ENCODE assay signal across 1 cellular context in the genomic region with DNA sequence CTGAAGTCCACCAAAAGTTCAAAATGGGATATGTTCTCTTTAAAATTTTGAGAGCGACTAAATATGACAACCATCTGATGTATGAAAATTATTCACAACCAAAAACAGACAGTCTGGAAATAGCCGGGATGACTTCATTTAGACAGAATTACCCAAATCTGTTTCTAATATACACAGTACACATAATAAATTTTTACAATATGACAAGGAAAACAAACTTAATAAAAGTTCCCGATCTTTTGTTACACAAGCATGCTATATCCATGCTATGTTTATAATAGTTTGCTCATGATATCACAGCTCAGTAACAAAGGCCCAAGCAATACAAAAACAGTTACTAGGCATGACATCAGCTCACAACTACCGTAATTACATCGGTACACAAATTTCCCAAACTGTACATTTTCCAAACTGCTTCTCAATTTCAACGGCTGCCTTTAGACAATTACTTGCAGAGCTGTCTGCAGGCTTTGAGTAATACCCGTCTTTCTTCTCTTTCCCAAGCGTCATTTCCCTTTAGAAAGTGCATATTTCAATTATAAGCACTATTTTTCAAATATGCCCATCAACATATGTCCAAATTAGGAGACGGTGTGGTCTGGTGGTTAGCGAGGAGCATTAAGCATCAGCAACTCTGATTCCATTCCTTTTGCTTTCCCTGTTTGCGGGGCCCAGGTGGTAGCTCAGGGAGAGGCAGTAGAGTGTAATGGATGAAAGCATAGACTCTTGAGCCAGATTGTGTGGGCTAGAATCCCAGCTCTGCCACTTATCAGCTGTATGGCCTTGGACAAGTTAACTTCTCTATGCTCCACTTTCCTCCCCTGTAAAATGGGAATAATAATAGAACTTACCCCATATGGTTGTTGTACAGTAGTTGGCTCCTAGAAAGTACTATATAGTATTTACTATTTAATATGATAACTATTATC.
TF ChIP-seq lines count a peak whose summit lies in the region.

No MANE protein-coding gene starts in this region.

TF ChIP-seq in HEK293, 187 proteins besides CTCF, POLR2A, EP300 and RAD21 (continued from another document and continues in another):
- TF ChIP-seq ZNF785 (tag by site-specific recombination; IDR thresholded peaks at IDR 0.05) = no peak
- peak; percentile 83 for TF ChIP-seq ZNF2 (tag by site-specific recombination; IDR thresholded peaks at IDR 0.05)
- TF ChIP-seq ZNF146 (tag by site-specific recombination; IDR thresholded peaks at IDR 0.05) = peak; percentile 38
- TF ChIP-seq OSR2 (tag by site-specific recombination; IDR thresholded peaks at IDR 0.05) = peak; percentile 92
- no peak for TF ChIP-seq ZNF214 (tag by site-specific recombination; IDR thresholded peaks at IDR 0.05; ENCODE audit: borderline replicate concordance)
- peak; percentile 92 for TF ChIP-seq OVOL3 (tag by site-specific recombination; IDR thresholded peaks at IDR 0.05)
- TF ChIP-seq ZNF555 (tag by site-specific recombination; conservative IDR thresholded peaks at IDR 0.05) = no peak
- no peak for TF ChIP-seq ZNF37A (tag by site-specific recombination; IDR thresholded peaks at IDR 0.05)
- TF ChIP-seq, protein P1, sequence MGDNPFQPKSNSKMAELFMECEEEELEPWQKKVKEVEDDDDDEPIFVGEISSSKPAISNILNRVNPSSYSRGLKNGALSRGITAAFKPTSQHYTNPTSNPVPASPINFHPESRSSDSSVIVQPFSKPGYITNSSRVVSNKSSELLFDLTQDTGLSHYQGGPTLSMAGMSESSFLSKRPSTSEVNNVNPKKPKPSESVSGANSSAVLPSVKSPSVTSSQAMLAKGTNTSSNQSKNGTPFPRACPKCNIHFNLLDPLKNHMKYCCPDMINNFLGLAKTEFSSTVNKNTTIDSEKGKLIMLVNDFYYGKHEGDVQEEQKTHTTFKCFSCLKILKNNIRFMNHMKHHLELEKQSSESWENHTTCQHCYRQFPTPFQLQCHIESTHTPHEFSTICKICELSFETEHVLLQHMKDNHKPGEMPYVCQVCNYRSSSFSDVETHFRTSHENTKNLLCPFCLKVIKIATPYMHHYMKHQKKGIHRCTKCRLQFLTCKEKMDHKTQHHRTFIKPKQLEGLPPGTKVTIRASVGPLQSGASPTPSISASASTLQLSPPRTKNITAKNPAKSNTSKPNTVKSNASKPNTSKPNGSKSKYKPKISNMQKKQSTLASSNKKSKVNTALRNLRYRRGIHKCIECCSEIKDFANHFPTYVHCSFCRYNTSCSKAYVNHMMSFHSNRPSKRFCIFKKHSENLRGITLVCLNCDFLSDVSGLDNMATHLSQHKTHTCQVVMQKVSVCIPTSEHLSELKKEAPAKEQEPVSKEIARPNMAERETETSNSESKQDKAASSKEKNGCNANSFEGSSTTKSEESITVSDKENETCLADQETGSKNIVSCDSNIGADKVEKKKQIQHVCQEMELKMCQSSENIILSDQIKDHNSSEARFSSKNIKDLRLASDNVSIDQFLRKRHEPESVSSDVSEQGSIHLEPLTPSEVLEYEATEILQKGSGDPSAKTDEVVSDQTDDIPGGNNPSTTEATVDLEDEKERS (tag by site-specific recombination; IDR thresholded peaks at IDR 0.05) = no peak
- peak; percentile 78; the same call in 1 of the 2 replicates for TF ChIP-seq ZNF660 (tag by site-specific recombination; IDR thresholded peaks at IDR 0.05)
- TF ChIP-seq ZNF792 (tag by site-specific recombination; IDR thresholded peaks at IDR 0.05) = 0 out of 2 replicates have a peak, but pooled peaks have one; percentile 64
- TF ChIP-seq REST (tag by site-specific recombination; IDR thresholded peaks at IDR 0.05) = no peak
- no peak for TF ChIP-seq ZNF19 (tag by site-specific recombination; IDR thresholded peaks at IDR 0.05; ENCODE audit: low read depth)
- peak; percentile 44; the same call in 1 of the 2 replicates for TF ChIP-seq PATZ1 (tag by site-specific recombination; IDR thresholded peaks at IDR 0.05)
- peak; percentile 42; the same call in 1 of the 2 replicates for TF ChIP-seq ZSCAN18 (tag by site-specific recombination; IDR thresholded peaks at IDR 0.05)
- TF ChIP-seq SP2 (tag by site-specific recombination; IDR thresholded peaks at IDR 0.05) = peak; percentile 27; the same call in 1 of the 2 replicates
- TF ChIP-seq ZNF843 (tag by site-specific recombination; IDR thresholded peaks at IDR 0.05) = peak; percentile 95
- TF ChIP-seq ZEB2 (tag by site-specific recombination; IDR thresholded peaks at IDR 0.05) = peak; percentile 99
- TF ChIP-seq ZNF404 (tag by site-specific recombination; IDR thresholded peaks at IDR 0.05) = no peak
- TF ChIP-seq ZNF707 (tag by site-specific recombination; IDR thresholded peaks at IDR 0.05) = no peak
- TF ChIP-seq, protein P2, sequence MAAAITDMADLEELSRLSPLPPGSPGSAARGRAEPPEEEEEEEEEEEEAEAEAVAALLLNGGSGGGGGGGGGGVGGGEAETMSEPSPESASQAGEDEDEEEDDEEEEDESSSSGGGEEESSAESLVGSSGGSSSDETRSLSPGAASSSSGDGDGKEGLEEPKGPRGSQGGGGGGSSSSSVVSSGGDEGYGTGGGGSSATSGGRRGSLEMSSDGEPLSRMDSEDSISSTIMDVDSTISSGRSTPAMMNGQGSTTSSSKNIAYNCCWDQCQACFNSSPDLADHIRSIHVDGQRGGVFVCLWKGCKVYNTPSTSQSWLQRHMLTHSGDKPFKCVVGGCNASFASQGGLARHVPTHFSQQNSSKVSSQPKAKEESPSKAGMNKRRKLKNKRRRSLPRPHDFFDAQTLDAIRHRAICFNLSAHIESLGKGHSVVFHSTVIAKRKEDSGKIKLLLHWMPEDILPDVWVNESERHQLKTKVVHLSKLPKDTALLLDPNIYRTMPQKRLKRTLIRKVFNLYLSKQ (tag by site-specific recombination; IDR thresholded peaks at IDR 0.05; ENCODE audit: borderline replicate concordance) = no peak
- TF ChIP-seq HOXA7 (CRISPR knock-in tag; IDR thresholded peaks at IDR 0.05; ENCODE audit: borderline replicate concordance) = no peak
- peak; percentile 96 for TF ChIP-seq IKZF3 (tag by site-specific recombination; IDR thresholded peaks at IDR 0.05)
- no peak for TF ChIP-seq ZNF571 (tag by site-specific recombination; IDR thresholded peaks at IDR 0.05)
- TF ChIP-seq HIC1 (tag by site-specific recombination; IDR thresholded peaks at IDR 0.05) = peak; percentile 87
- TF ChIP-seq SP3 (tag by site-specific recombination; IDR thresholded peaks at IDR 0.05) = 0 out of 2 replicates have a peak, but pooled peaks have one; percentile 24
- no peak for TF ChIP-seq ZNF621 (tag by site-specific recombination; IDR thresholded peaks at IDR 0.05)
- TF ChIP-seq MEIS1 (CRISPR knock-in tag; IDR thresholded peaks at IDR 0.05; ENCODE audit: borderline replicate concordance) = no peak
- no peak for TF ChIP-seq ZNF549 (tag by site-specific recombination; IDR thresholded peaks at IDR 0.05)
- no peak for TF ChIP-seq ZNF266 (tag by site-specific recombination; IDR thresholded peaks at IDR 0.05; ENCODE audit: low read depth)
- no peak for TF ChIP-seq ZNF155 (tag by site-specific recombination; IDR thresholded peaks at IDR 0.05)
- TF ChIP-seq ZNF488 (tag by site-specific recombination; IDR thresholded peaks at IDR 0.05) = peak; percentile 76; the same call in 1 of the 2 replicates
- TF ChIP-seq ZXDB (tag by site-specific recombination; IDR thresholded peaks at IDR 0.05) = peak; percentile 70
- TF ChIP-seq ZNF221 (tag by site-specific recombination; IDR thresholded peaks at IDR 0.05; ENCODE audit: borderline replicate concordance) = no peak
- peak; percentile 94 for TF ChIP-seq TSHZ1 (tag by site-specific recombination; IDR thresholded peaks at IDR 0.05; ENCODE audit: borderline replicate concordance)
